In the genomic region with DNA sequence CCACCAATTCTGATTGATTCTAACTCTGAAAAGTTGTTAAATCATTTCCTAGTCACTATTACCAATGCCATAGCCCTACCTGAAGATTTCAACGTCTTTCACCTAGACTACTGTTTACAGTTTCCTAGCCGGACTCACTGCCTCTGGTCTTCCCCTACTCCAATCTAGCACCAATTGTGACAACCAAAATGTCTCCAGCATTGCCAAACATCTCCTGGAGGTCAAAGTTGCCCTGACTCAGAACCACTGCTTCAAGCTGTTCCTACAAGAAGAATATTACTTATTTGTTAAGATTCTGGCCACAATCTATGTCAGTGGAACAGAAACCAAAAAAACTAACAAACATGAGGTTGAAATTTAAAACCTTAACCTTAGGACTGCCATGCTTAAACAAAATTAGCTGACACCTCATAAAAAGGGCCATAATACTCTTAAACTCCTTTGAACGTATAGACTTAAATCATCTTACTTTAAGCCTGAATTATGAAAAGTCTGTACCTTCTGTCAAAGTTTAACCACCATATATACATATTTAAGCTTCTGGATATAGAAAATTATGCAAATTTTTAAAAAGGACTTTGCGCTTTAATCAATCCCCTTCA, we compare ENCODE assay signal across 1 cellular context.
TF ChIP-seq lines count a peak whose summit lies in the region.

No MANE protein-coding gene starts in this region.

TF ChIP-seq in GM12878, 131 proteins besides CTCF, POLR2A, EP300 and RAD21 (continued from another document):
- TF ChIP-seq, protein P1, sequence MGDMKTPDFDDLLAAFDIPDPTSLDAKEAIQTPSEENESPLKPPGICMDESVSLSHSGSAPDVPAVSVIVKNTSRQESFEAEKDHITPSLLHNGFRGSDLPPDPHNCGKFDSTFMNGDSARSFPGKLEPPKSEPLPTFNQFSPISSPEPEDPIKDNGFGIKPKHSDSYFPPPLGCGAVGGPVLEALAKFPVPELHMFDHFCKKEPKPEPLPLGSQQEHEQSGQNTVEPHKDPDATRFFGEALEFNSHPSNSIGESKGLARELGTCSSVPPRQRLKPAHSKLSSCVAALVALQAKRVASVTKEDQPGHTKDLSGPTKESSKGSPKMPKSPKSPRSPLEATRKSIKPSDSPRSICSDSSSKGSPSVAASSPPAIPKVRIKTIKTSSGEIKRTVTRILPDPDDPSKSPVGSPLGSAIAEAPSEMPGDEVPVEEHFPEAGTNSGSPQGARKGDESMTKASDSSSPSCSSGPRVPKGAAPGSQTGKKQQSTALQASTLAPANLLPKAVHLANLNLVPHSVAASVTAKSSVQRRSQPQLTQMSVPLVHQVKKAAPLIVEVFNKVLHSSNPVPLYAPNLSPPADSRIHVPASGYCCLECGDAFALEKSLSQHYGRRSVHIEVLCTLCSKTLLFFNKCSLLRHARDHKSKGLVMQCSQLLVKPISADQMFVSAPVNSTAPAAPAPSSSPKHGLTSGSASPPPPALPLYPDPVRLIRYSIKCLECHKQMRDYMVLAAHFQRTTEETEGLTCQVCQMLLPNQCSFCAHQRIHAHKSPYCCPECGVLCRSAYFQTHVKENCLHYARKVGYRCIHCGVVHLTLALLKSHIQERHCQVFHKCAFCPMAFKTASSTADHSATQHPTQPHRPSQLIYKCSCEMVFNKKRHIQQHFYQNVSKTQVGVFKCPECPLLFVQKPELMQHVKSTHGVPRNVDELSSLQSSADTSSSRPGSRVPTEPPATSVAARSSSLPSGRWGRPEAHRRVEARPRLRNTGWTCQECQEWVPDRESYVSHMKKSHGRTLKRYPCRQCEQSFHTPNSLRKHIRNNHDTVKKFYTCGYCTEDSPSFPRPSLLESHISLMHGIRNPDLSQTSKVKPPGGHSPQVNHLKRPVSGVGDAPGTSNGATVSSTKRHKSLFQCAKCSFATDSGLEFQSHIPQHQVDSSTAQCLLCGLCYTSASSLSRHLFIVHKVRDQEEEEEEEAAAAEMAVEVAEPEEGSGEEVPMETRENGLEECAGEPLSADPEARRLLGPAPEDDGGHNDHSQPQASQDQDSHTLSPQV (IDR thresholded peaks at IDR 0.05) = 0 out of 2 replicates have a peak, but pooled peaks have one; percentile 29
- TF ChIP-seq MEF2A (IDR thresholded peaks at IDR 0.05; ENCODE audit: insufficient read depth, low read depth, low read length) (0 out of 2 replicates have a peak, but pooled peaks have one; percentile 15), NR2F1 (conservative IDR thresholded peaks at IDR 0.05) (0 out of 2 replicates have a peak, but pooled peaks have one; percentile 39), NFXL1 (IDR thresholded peaks at IDR 0.05; ENCODE audit: borderline replicate concordance) (no peak), ZNF207 (IDR thresholded peaks at IDR 0.05; ENCODE audit: borderline replicate concordance) (no peak)
